ENCODE assay signal across 22 cellular contexts in genomic region chr21:44971672-44971995, GRCh38. TPM values are rescaled to one million over a fixed set of nuclear protein-coding genes. Genes with fewer than 3 reads are reported as not detected.
"Had no signal": no experiment of that assay in that cellular context is flagged by ENCODE, and none has a peak within 500 bp of the region (broad histone marks: within the 10 kb centered on the region; RNA-seq: fewer than 3 reads in every experiment).

No MANE protein-coding gene starts in this region.

- DNase-seq: activated CD4-positive, alpha-beta T cell treated with anti-CD3 and anti-CD28 coated beads, Interleukin-2, amount 50 U/mL, for 4 hours; activated CD4-positive, CD25-positive, alpha-beta regulatory T cell treated with anti-CD3 and anti-CD28 coated beads, Interleukin-2, amount 50 U/mL, for 72 hours; activated gamma-delta T cell treated with Interleukin-2 at 50 U/mL for 16 hours; activated T-cell treated with anti-CD3 and anti-CD28 coated beads for 4 hours; amygdala; body of pancreas; dorsolateral prefrontal cortex; foreskin keratinocyte; hypothalamus; islet precursor cell; lower lobe of right lung; nephron progenitor cell; stimulated activated CD4-positive, alpha-beta T cell treated with anti-CD3 and anti-CD28 coated beads, Interleukin-15, amount 100 ng/mL, for 24 hours; stimulated activated CD4-positive, alpha-beta T cell treated with anti-CD3 and anti-CD28 coated beads, Interleukin-2, amount 100 ng/mL, for 48 hours had no signal

- H3K27me3 ChIP-seq: body of pancreas, dorsolateral prefrontal cortex, foreskin keratinocyte, right atrium auricular region had no signal

- H3K4me3 ChIP-seq: body of pancreas, dorsolateral prefrontal cortex, lower lobe of right lung, right atrium auricular region, thoracic aorta had no signal

- H3K9me3 ChIP-seq: body of pancreas, lower lobe of right lung, right atrium auricular region, thoracic aorta had no signal

- H3K9me3 Mint-ChIP-seq: activated naive CD4-positive, alpha-beta T cell treated with anti-CD3 and anti-CD28 coated beads, Interleukin-2, amount 50 U/mL, for 72 hours; activated T-helper 1 cell treated with anti-CD3 and anti-CD28 coated beads, Interleukin-12 subunit alpha, Interleukin-12 subunit beta, Interleukin-2, Interleukin-4 antibody, amounts not matched to agents 30 ng/mL and 10 ng/mL and 1 ng/mL, durations not matched to agents 14 hours and 24 hours and 36 hours; nephron progenitor cell; T-helper 1 cell treated with Interleukin-12 subunit alpha and Interleukin-12 subunit beta and Interleukin-4 antibody, amounts not matched to agents 30 μg/mL and 1 μg/mL, for 36 hours had no signal

- H3K4me3 Mint-ChIP-seq: activated T-helper 1 cell treated with anti-CD3 and anti-CD28 coated beads, Interleukin-12 subunit alpha, Interleukin-12 subunit beta, Interleukin-2, Interleukin-4 antibody, amounts not matched to agents 30 ng/mL and 10 ng/mL and 1 ng/mL, durations not matched to agents 14 hours and 24 hours and 36 hours; nephron progenitor cell; T-helper 1 cell treated with Interleukin-12 subunit alpha and Interleukin-12 subunit beta and Interleukin-4 antibody, amounts not matched to agents 30 μg/mL and 1 μg/mL, for 36 hours had no signal

- H3K27me3 Mint-ChIP-seq: progenitor cell of endocrine pancreas had no signal

- H3K27ac ChIP-seq: body of pancreas, dorsolateral prefrontal cortex, epithelial cell of prostate, foreskin keratinocyte, lower lobe of right lung, right atrium auricular region, thoracic aorta had no signal

- H3K27ac Mint-ChIP-seq: activated T-helper 1 cell treated with anti-CD3 and anti-CD28 coated beads, Interleukin-12 subunit alpha, Interleukin-12 subunit beta, Interleukin-2, Interleukin-4 antibody, amounts not matched to agents 30 ng/mL and 10 ng/mL and 1 ng/mL, durations not matched to agents 14 hours and 24 hours and 36 hours; progenitor cell of endocrine pancreas; T-helper 1 cell treated with Interleukin-12 subunit alpha and Interleukin-12 subunit beta and Interleukin-4 antibody, amounts not matched to agents 30 μg/mL and 1 μg/mL, for 36 hours had no signal

- H3K4me1 ChIP-seq: body of pancreas had no signal

RNA-seq across cellular contexts. Expression of gene ITGB2, which starts 50.9 kb away (rescaled TPM):
- total RNA-seq: fibroblast of lung had no signal
